ENCODE assay signal across 1 cellular context in the genomic region with DNA sequence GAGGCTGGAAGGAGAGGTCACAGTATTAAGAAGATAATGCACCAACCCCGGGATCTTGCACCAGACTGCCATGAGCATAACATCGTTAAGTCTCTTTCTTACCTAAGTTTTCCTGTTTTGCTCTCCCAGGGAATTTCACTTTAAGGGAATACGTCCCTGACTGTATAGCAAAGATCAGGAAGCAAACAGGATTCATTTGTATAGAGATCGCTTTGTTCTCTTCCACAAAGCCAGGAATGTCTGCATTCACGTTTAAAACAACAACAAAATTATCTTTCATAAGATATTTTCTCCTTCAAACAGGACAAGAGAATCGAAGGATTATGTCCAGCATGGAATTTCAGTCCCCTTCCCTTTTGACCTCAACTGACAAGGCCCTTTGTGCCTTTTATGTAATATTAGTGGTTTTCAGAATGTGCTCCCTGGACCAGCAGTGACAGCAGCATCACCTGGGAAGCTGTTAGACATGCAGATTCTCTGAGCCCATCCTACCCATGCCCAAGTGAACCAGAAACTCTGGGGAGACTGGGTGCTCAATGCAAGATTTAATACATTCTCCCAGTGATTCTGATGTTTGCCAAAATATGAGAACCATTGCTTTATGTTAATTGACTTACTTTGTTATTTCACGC.
TF ChIP-seq lines count a peak whose summit lies in the region.

No MANE protein-coding gene starts in this region.

TF ChIP-seq in H1, 55 proteins besides CTCF, POLR2A, EP300 and RAD21:
- TF ChIP-seq FOSL1 (IDR thresholded peaks at IDR 0.05; ENCODE audit: insufficient read depth, low read depth, low read length) (no peak), SP2 (IDR thresholded peaks at IDR 0.05; ENCODE audit: low read length) (no peak), SRF (IDR thresholded peaks at IDR 0.05; ENCODE audit: low read depth, low read length) (no peak), BACH1 (IDR thresholded peaks at IDR 0.05; ENCODE audit: low read length) (no peak)
- TF ChIP-seq, protein P1, sequence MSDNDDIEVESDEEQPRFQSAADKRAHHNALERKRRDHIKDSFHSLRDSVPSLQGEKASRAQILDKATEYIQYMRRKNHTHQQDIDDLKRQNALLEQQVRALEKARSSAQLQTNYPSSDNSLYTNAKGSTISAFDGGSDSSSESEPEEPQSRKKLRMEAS (IDR thresholded peaks at IDR 0.05): no peak
